10 cellular contexts compared by ENCODE assay signal in genomic region chr2:207135340-207135739, GRCh38.
A peak's percentile ranks its signal among the peaks of the same experiment; 100 is the strongest.
DNase-seq lines count a peak whose midpoint lies in the region; TF ChIP-seq lines count a peak whose summit lies in the region.
"Had no signal": no experiment of that assay in that cellular context is flagged by ENCODE, and none has a peak within 500 bp of the region (broad histone marks: within the 10 kb centered on the region; RNA-seq: fewer than 3 reads in every experiment).

No MANE protein-coding gene starts in this region.

- no peaks in the 10 kb centered on the region for H3K9me3 Mint-ChIP-seq in nephron

- H3K4me3 ChIP-seq in choroid plexus epithelial cell (ENCODE audit: low read depth, low read length) = no peak overlapping the region
- H3K4me3 ChIP-seq: PC-9 had no signal

- H3K36me3 Mint-ChIP-seq in nephron (ENCODE audit: low read depth) = peaks cover 21% of the 10 kb centered on the region

- peaks cover 60% of the 10 kb centered on the region for H3K4me1 Mint-ChIP-seq in nephron

- H3K4me3 Mint-ChIP-seq in nephron = no peak overlapping the region

- peak; percentile 22 for DNase-seq in AG08395 (ENCODE audit: low spot score)
- DNase-seq in NCI-H226 = peak; percentile 5
- DNase-seq in choroid plexus epithelial cell (ENCODE audit: low read depth) = peak; percentile 68
- no peak for DNase-seq in effector CD8-positive, alpha-beta T cell (lab: John Stamatoyannopoulos, UW)
- no peak for DNase-seq in Kasumi-1 (lab: John Stamatoyannopoulos, UW)
- DNase-seq in NCI-H774 (lab: John Stamatoyannopoulos, UW) = no peak
- no peak for DNase-seq in NCI-H2107 (lab: John Stamatoyannopoulos, UW)
- DNase-seq: retina had no signal

- H3K27me3 Mint-ChIP-seq in nephron (ENCODE audit: low read depth) = no peaks in the 10 kb centered on the region

- no peak for TF ChIP-seq CTCF in choroid plexus epithelial cell (conservative IDR thresholded peaks at IDR 0.05; ENCODE audit: low read depth, low read length)
- no peak for TF ChIP-seq CTCF in nephron (IDR thresholded peaks at IDR 0.05; ENCODE audit: unreplicated experiment in 3 of 3)

- H3K27ac Mint-ChIP-seq in nephron = peak overlapping the region in 2 of 3 experiments; percentile 84 to 89

Comparison
In these comparisons a context has a peak if more than half of its experiments do, and no peak if none do; other contexts are left out.
1. DNase-seq: peak in AG08395 (single experiment), NCI-H226 (single experiment) and choroid plexus epithelial cell (single experiment); none in effector CD8-positive, alpha-beta T cell (single experiment), Kasumi-1 (0 of 2), NCI-H774 (single experiment) and NCI-H2107 (single experiment).